Comparison of ENCODE assay signal across 14 cellular contexts in the genomic region with DNA sequence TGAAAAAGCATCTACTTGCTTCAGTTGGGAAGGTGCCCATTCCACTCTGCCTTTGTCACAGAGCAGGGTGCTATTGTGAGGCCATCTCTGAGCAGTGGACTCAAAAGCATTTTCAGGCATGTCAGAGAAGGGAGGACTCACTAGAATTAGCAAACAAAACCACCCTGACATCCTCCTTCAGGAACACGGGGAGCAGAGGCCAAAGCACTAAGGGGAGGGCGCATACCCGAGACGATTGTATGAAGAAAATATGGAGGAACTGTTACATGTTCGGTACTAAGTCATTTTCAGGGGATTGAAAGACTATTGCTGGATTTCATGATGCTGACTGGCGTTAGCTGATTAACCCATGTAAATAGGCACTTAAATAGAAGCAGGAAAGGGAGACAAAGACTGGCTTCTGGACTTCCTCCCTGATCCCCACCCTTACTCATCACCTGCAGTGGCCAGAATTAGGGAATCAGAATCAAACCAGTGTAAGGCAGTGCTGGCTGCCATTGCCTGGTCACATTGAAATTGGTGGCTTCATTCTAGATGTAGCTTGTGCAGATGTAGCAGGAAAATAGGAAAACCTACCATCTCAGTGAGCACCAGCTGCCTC. TPM values are rescaled to one million over a fixed set of nuclear protein-coding genes. Genes with fewer than 3 reads are reported as not detected.
DNase-seq lines count a peak whose midpoint lies in the region; ATAC-seq, FAIRE-seq and TF ChIP-seq lines count a peak whose summit lies in the region.
"Had no signal": no experiment of that assay in that cellular context is flagged by ENCODE, and none has a peak within 500 bp of the region (broad histone marks: within the 10 kb centered on the region; RNA-seq: fewer than 3 reads in every experiment).

No MANE protein-coding gene starts in this region.

- H3K27me3 ChIP-seq in AG04450 (ENCODE audit: control insufficient read depth, insufficient read depth, low read length) (no peaks in the 10 kb centered on the region), endothelial cell of umbilical vein (ENCODE audit: control insufficient read depth in 2 of 2, insufficient read depth in 2 of 2, low read length in 2 of 2) (no peaks in the 10 kb centered on the region), spleen (replicated peaks in 1 of 7) (no peaks in the 10 kb centered on the region)
- H3K27me3 ChIP-seq: BLaER1 had no signal

- CTCF ChIA-PET in AG04450 (lab: Charles Lee) = no interaction called here
- CTCF ChIA-PET in endothelial cell of umbilical vein (lab: Charles Lee) = interaction anchor here (16.6 kb wide), 1 partner anchor 162 kb away, joined by 379 read pairs; no protein-coding TSS in a partner anchor

- no peaks in the 10 kb centered on the region for H3K79me2 ChIP-seq in endothelial cell of umbilical vein (ENCODE audit: control insufficient read depth, insufficient read depth, low read length)

- peak; percentile 8 for ATAC-seq in mucosa of descending colon
- ATAC-seq in GM18867 (IDR thresholded peaks at IDR 0.05; ENCODE audit: unreplicated experiment) = no peak
- ATAC-seq: activated T-helper 17 cell treated with anti-CD3 and anti-CD28 coated beads, Interleukin-2, amount 50 U/mL, for 72 hours had no signal

- POLR2A ChIA-PET in AG04450 (lab: Yijun Ruan, JAX) = interaction anchor here (0.6 to 1.3 kb wide), 3 partner anchors 9 to 14 kb away, joined by 3 to 5 read pairs (median 4); no protein-coding TSS in a partner anchor
- POLR2A ChIA-PET in endothelial cell of umbilical vein (lab: Charles Lee) = no interaction called here

- intact Hi-C loops in endothelial cell of umbilical vein (cut with micrococcal nuclease) (loop anchor here (5.0 kb wide), 1 partner anchor 337 kb away; a partner anchor contains a TSS), mucosa of descending colon (cut with DNase I, micrococcal nuclease) (loop anchor here in 1 of 2 donors (10.0 kb wide), 1 partner anchor 89 kb away; no protein-coding TSS in a partner anchor), spleen (cut with DNase I; ENCODE audit: low total_unique reads) (loop anchor here (10.0 kb wide), 1 partner anchor 69 kb away; no protein-coding TSS in a partner anchor)

- TF ChIP-seq CTCF in AG04450 (IDR thresholded peaks at IDR 0.05; ENCODE audit: low read depth, low read length) (no peak), endothelial cell of umbilical vein (IDR thresholded peaks at IDR 0.05; ENCODE audit: extremely low read depth in 1 of 2, insufficient read depth in 1 of 2, low read depth in 1 of 2, low read length in 2 of 2) (no peak), mucosa of descending colon (IDR thresholded peaks at IDR 0.05) (no peak), spleen (IDR thresholded peaks at IDR 0.05 in 8 of 11, conservative IDR thresholded peaks at IDR 0.05 in 3 of 11) (no peak)

- H2AFZ ChIP-seq in endothelial cell of umbilical vein (ENCODE audit: low read depth, low read length) = no peak overlapping the region

- H3K9me3 ChIP-seq in AG04450 (ENCODE audit: control insufficient read depth, insufficient read depth, low read length) (no peaks in the 10 kb centered on the region), endothelial cell of umbilical vein (replicated peaks; ENCODE audit: control insufficient read depth, insufficient read depth, low read length) (no peaks in the 10 kb centered on the region), mucosa of descending colon (no peaks in the 10 kb centered on the region), spleen (no peaks in the 10 kb centered on the region)
- H3K9me3 ChIP-seq: BLaER1 had no signal

- dilution Hi-C loops in endothelial cell of umbilical vein (cut with MboI; ENCODE audit: extremely low pct_ligation_motif_present, low sequenced_read_pairs) = no loop called here

- peaks cover 7% of the 10 kb centered on the region for H3K4me1 ChIP-seq in endothelial cell of umbilical vein (ENCODE audit: control insufficient read depth, extremely low read depth, insufficient read depth, low read length)
- H3K4me1 ChIP-seq in mucosa of descending colon (ENCODE audit: low read depth) = peaks cover 49% of the 10 kb centered on the region
- H3K4me1 ChIP-seq in spleen = peaks cover 0 to 13% (median 0%) of the 10 kb centered on the region in 6 donors
- H3K4me1 ChIP-seq: BLaER1 had no signal

- DNase-seq in AG04450 (ENCODE audit: low read depth, low spot score) (no peak), M059J (ENCODE audit: low read depth) (peak; percentile 82), endothelial cell of umbilical vein (ENCODE audit: low read depth, low spot score) (peak; percentile 88), mucosa of descending colon (no peak), spleen (no peak), NCI-H345 treated with DMSO at 0.1 percent for 48 hours (lab: John Stamatoyannopoulos, UW; ENCODE audit: unreplicated experiment) (no peak), NOMO-1 treated with DMSO at 0.1 percent for 48 hours (lab: John Stamatoyannopoulos, UW; ENCODE audit: unreplicated experiment) (no peak)
- DNase-seq: KBM-7, midbrain, NCI-H1694, NCI-H524 had no signal

- no peaks in the 10 kb centered on the region for H4K20me1 ChIP-seq in endothelial cell of umbilical vein (replicated peaks; ENCODE audit: control insufficient read depth, extremely low read depth, insufficient read depth, low read length)
- H4K20me1 ChIP-seq: BLaER1 had no signal

- peak overlapping the region; percentile 42 for H3K27ac ChIP-seq in AG04450 (ENCODE audit: low read depth, low read length)
- peak overlapping the region; percentile 1 for H3K27ac ChIP-seq in endothelial cell of umbilical vein (ENCODE audit: insufficient read depth, low read depth, low read length)
- no peak overlapping the region for H3K27ac ChIP-seq in spleen
- H3K27ac ChIP-seq: BLaER1 had no signal

- H3K36me3 ChIP-seq in endothelial cell of umbilical vein (ENCODE audit: control insufficient read depth in 2 of 2, extremely low read depth in 1 of 2, insufficient read depth in 2 of 2, low read length in 2 of 2) (peaks cover 32 to 46% of the 10 kb centered on the region in 2 experiments), mucosa of descending colon (ENCODE audit: low read depth) (peaks cover 5% of the 10 kb centered on the region), spleen (peaks cover 0 to 60% (median 2%) of the 10 kb centered on the region in 6 donors)
- H3K36me3 ChIP-seq: BLaER1 had no signal

- H3K9ac ChIP-seq in endothelial cell of umbilical vein (replicated peaks; ENCODE audit: extremely low read depth, insufficient read depth, low read length) = no peak overlapping the region
- H3K9ac ChIP-seq: BLaER1 had no signal

- TSS peak; percentile 26 for BruUV-seq in endothelial cell of umbilical vein (replicated peaks; lab: Mats Ljungman, UMichigan)

- 74 to 93% (median 85%) methylated on average over 6 of the region's 6 CpGs for WGBS in spleen, 5 donors

- H3K4me3 ChIP-seq in AG04450 (ENCODE audit: low read depth, low read length) (no peak overlapping the region), endothelial cell of umbilical vein (replicated peaks in 1 of 3; ENCODE audit: insufficient read depth in 1 of 3, low read depth in 1 of 3, low read length in 3 of 3) (no peak overlapping the region), mucosa of descending colon (no peak overlapping the region), spleen (no peak overlapping the region)
- H3K4me3 ChIP-seq: BLaER1 had no signal

- H3K9me1 ChIP-seq in endothelial cell of umbilical vein (replicated peaks; ENCODE audit: control insufficient read depth, extremely low read depth, insufficient read depth, low read length) = no peaks in the 10 kb centered on the region

- no peak overlapping the region for H3K4me2 ChIP-seq in endothelial cell of umbilical vein (ENCODE audit: insufficient read depth, low read length)
- H3K4me2 ChIP-seq: BLaER1 had no signal

- TF ChIP-seq POLR2A in endothelial cell of umbilical vein (IDR thresholded peaks at IDR 0.05; ENCODE audit: low read depth, low read length) (peak; percentile 98), spleen (IDR thresholded peaks at IDR 0.05) (peak in 1 of 3 donors; percentile 35)

- no peak for FAIRE-seq in endothelial cell of umbilical vein (lab: Jason Lieb, UNC)

TF ChIP-seq in endothelial cell of umbilical vein, 7 proteins besides CTCF, POLR2A, EP300 and RAD21:
- TF ChIP-seq POLR2AphosphoS5 (IDR thresholded peaks at IDR 0.05; ENCODE audit: insufficient read depth, low read depth, low read length) = peak; percentile 72
- TF ChIP-seq JUN (IDR thresholded peaks at IDR 0.05; ENCODE audit: borderline replicate concordance, insufficient read depth, insufficient read length, low read depth) = no peak

RNA-seq across cellular contexts. Expression of a gene that starts 14.8 kb away (rescaled TPM):
- 686 and 1,024 TPM in 2 replicates for polyA plus RNA-seq in AG04450 (2011; rRNA removed)
- 4,780 and 6,626 TPM in 2 replicates for polyA minus RNA-seq in AG04450 (2011; rRNA and poly(A)+ RNA removed)
- 3,688 and 5,591 TPM in 2 replicates for total RNA-seq in M059J (2014; rRNA removed; shearing (Covaris generic))
- 8,837 and 8,883 TPM in 2 replicates for total RNA-seq in endothelial cell of umbilical vein
- polyA plus RNA-seq in endothelial cell of umbilical vein = 6,148 and 6,293 TPM in 2 replicates
- polyA plus RNA-seq in endothelial cell of umbilical vein (2011; cell fraction: cytosol; rRNA removed) = 2,202 and 2,655 TPM in 2 replicates
- polyA plus RNA-seq in endothelial cell of umbilical vein (2011; cell fraction: nucleus; rRNA removed) = 17,201 and 26,660 TPM in 2 replicates
- 3,629 and 3,767 TPM in 2 replicates for polyA plus RNA-seq in endothelial cell of umbilical vein (2012)
- 17,988 and 18,091 TPM in 2 replicates for polyA minus RNA-seq in endothelial cell of umbilical vein
- 7.8 TPM for polyA minus RNA-seq in endothelial cell of umbilical vein (2011; cell fraction: cytosol; rRNA and poly(A)+ RNA removed)
- polyA minus RNA-seq in endothelial cell of umbilical vein (2011; cell fraction: nucleus; rRNA and poly(A)+ RNA removed) = 23,649 and 24,248 TPM in 2 replicates
- total RNA-seq in mucosa of descending colon = 100 to 1,000 TPM; 209 to 356 (median 288) TPM
- 1,000 to 10,000 TPM in 1 of 7 donors, 100 to 1,000 TPM in 6; 156 to 1,022 (median 509) TPM for total RNA-seq in spleen
- 10 to 100 TPM in 2 of 3 donors, 1 to 10 TPM in 1; 8.4 to 18.4 (median 17.2) TPM for polyA plus RNA-seq in spleen

Comparison
In these comparisons a context has a peak if more than half of its experiments do, and no peak if none do; other contexts are left out.
1. DNase-seq: peak in M059J (single experiment) and endothelial cell of umbilical vein (single experiment); none in AG04450 (single experiment), mucosa of descending colon (0 of 3), spleen (single experiment), NCI-H345 treated with DMSO at 0.1 percent for 48 hours (single experiment) and NOMO-1 treated with DMSO at 0.1 percent for 48 hours (single experiment).
2. H3K27ac ChIP-seq: peak in AG04450 (single experiment) and endothelial cell of umbilical vein (single experiment); none in spleen (0 of 8).